In the genomic region with DNA sequence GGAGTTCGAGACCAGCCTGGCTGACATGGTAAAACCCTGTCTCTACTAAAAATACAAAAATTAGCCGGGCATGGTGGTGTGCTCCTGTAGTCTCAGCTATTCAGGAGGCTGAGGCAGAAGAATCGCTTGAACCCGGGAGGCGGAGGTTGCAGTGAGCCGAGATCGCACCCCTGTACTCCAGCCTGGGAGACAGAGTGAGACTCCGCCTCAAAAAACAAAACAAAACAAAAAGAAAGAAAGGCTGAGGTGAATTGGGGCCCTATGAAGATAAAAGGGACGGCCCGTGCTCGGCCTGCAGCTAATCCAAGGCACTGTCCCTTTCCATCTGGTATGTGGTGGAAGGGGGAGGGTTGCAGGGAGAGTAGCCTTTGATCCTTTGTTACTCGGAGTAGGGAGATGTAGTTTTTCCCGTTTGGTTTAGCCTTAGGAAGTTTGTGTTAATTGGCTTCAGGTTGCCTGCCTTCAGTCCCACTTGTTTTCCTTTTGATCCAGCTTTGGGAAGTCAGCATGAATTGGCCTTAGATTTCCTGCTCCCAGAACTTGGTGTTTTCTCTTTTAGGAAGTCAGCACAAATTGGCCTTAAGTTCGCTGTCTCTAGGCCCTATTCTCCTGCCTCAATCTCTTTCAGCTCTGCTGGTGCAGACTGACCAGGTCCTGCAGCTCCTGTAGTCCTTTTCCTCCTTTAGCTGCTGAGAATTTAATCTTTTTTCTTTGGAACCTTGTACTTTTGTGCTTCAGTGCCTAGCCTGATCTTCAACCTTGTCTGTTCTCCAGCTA, we compare ENCODE assay signal across 1 cellular context.
TF ChIP-seq lines count a peak whose summit lies in the region.

No MANE protein-coding gene starts in this region.

TF ChIP-seq in HepG2, 621 proteins besides CTCF, POLR2A, EP300 and RAD21 (continued from another document and continues in another):
- TF ChIP-seq, protein P1, sequence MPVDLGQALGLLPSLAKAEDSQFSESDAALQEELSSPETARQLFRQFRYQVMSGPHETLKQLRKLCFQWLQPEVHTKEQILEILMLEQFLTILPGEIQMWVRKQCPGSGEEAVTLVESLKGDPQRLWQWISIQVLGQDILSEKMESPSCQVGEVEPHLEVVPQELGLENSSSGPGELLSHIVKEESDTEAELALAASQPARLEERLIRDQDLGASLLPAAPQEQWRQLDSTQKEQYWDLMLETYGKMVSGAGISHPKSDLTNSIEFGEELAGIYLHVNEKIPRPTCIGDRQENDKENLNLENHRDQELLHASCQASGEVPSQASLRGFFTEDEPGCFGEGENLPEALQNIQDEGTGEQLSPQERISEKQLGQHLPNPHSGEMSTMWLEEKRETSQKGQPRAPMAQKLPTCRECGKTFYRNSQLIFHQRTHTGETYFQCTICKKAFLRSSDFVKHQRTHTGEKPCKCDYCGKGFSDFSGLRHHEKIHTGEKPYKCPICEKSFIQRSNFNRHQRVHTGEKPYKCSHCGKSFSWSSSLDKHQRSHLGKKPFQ (CRISPR knock-in tag; IDR thresholded peaks at IDR 0.05; ENCODE audit: insufficient replicate concordance) = no peak
- TF ChIP-seq TBX3 (IDR thresholded peaks at IDR 0.05; ENCODE audit: borderline replicate concordance) = no peak
- no peak; the same call in 1 of the 2 replicates for TF ChIP-seq FOXP1 (IDR thresholded peaks at IDR 0.05)
- peak; percentile 87 for TF ChIP-seq FOXP1 (CRISPR knock-in tag; IDR thresholded peaks at IDR 0.05)
- TF ChIP-seq ZNF558 (CRISPR knock-in tag; IDR thresholded peaks at IDR 0.05; ENCODE audit: borderline replicate concordance) = no peak
- peak; percentile 73 for TF ChIP-seq ZFY (CRISPR knock-in tag; IDR thresholded peaks at IDR 0.05)
- peak; percentile 77; the same call in 1 of the 2 replicates for TF ChIP-seq RCOR2 (CRISPR knock-in tag; IDR thresholded peaks at IDR 0.05)
- peak; percentile 78; the same call in 1 of the 2 replicates for TF ChIP-seq NFATC3 (CRISPR knock-in tag; IDR thresholded peaks at IDR 0.05)
- no peak for TF ChIP-seq RFX3 (CRISPR knock-in tag; IDR thresholded peaks at IDR 0.05)
- peak; percentile 5; the same call in 1 of the 2 replicates for TF ChIP-seq ZNF317 (CRISPR knock-in tag; IDR thresholded peaks at IDR 0.05)
- no peak for TF ChIP-seq YEATS2 (CRISPR knock-in tag; IDR thresholded peaks at IDR 0.05; ENCODE audit: borderline replicate concordance)
- TF ChIP-seq, protein P2, sequence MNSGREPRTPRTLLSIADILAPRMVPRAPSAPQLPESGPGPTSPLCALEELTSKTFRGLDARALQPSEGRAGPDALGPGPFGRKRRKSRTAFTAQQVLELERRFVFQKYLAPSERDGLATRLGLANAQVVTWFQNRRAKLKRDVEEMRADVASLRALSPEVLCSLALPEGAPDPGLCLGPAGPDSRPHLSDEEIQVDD (CRISPR knock-in tag; IDR thresholded peaks at IDR 0.05; ENCODE audit: borderline replicate concordance) = no peak
- TF ChIP-seq, protein P3, sequence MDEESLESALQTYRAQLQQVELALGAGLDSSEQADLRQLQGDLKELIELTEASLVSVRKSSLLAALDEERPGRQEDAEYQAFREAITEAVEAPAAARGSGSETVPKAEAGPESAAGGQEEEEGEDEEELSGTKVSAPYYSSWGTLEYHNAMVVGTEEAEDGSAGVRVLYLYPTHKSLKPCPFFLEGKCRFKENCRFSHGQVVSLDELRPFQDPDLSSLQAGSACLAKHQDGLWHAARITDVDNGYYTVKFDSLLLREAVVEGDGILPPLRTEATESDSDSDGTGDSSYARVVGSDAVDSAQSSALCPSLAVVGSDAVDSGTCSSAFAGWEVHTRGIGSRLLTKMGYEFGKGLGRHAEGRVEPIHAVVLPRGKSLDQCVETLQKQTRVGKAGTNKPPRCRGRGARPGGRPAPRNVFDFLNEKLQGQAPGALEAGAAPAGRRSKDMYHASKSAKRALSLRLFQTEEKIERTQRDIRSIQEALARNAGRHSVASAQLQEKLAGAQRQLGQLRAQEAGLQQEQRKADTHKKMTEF (CRISPR knock-in tag; IDR thresholded peaks at IDR 0.05) = peak; percentile 73
- no peak for TF ChIP-seq ZNF816 (CRISPR knock-in tag; IDR thresholded peaks at IDR 0.05; ENCODE audit: borderline replicate concordance)
- no peak for TF ChIP-seq ARNT (IDR thresholded peaks at IDR 0.05)
- TF ChIP-seq, protein P4, sequence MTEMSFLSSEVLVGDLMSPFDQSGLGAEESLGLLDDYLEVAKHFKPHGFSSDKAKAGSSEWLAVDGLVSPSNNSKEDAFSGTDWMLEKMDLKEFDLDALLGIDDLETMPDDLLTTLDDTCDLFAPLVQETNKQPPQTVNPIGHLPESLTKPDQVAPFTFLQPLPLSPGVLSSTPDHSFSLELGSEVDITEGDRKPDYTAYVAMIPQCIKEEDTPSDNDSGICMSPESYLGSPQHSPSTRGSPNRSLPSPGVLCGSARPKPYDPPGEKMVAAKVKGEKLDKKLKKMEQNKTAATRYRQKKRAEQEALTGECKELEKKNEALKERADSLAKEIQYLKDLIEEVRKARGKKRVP (CRISPR knock-in tag; IDR thresholded peaks at IDR 0.05) = no peak
- TF ChIP-seq, protein P5, sequence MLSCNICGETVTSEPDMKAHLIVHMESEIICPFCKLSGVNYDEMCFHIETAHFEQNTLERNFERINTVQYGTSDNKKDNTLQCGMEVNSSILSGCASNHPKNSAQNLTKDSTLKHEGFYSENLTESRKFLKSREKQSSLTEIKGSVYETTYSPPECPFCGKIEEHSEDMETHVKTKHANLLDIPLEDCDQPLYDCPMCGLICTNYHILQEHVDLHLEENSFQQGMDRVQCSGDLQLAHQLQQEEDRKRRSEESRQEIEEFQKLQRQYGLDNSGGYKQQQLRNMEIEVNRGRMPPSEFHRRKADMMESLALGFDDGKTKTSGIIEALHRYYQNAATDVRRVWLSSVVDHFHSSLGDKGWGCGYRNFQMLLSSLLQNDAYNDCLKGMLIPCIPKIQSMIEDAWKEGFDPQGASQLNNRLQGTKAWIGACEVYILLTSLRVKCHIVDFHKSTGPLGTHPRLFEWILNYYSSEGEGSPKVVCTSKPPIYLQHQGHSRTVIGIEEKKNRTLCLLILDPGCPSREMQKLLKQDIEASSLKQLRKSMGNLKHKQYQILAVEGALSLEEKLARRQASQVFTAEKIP (CRISPR knock-in tag; IDR thresholded peaks at IDR 0.05; ENCODE audit: borderline replicate concordance) = no peak
- TF ChIP-seq, protein P6, sequence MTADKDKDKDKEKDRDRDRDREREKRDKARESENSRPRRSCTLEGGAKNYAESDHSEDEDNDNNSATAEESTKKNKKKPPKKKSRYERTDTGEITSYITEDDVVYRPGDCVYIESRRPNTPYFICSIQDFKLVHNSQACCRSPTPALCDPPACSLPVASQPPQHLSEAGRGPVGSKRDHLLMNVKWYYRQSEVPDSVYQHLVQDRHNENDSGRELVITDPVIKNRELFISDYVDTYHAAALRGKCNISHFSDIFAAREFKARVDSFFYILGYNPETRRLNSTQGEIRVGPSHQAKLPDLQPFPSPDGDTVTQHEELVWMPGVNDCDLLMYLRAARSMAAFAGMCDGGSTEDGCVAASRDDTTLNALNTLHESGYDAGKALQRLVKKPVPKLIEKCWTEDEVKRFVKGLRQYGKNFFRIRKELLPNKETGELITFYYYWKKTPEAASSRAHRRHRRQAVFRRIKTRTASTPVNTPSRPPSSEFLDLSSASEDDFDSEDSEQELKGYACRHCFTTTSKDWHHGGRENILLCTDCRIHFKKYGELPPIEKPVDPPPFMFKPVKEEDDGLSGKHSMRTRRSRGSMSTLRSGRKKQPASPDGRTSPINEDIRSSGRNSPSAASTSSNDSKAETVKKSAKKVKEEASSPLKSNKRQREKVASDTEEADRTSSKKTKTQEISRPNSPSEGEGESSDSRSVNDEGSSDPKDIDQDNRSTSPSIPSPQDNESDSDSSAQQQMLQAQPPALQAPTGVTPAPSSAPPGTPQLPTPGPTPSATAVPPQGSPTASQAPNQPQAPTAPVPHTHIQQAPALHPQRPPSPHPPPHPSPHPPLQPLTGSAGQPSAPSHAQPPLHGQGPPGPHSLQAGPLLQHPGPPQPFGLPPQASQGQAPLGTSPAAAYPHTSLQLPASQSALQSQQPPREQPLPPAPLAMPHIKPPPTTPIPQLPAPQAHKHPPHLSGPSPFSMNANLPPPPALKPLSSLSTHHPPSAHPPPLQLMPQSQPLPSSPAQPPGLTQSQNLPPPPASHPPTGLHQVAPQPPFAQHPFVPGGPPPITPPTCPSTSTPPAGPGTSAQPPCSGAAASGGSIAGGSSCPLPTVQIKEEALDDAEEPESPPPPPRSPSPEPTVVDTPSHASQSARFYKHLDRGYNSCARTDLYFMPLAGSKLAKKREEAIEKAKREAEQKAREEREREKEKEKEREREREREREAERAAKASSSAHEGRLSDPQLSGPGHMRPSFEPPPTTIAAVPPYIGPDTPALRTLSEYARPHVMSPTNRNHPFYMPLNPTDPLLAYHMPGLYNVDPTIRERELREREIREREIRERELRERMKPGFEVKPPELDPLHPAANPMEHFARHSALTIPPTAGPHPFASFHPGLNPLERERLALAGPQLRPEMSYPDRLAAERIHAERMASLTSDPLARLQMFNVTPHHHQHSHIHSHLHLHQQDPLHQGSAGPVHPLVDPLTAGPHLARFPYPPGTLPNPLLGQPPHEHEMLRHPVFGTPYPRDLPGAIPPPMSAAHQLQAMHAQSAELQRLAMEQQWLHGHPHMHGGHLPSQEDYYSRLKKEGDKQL (CRISPR knock-in tag; IDR thresholded peaks at IDR 0.05; ENCODE audit: low read depth) = peak; percentile 64; the same call in 1 of the 2 replicates
- peak; percentile 48; the same call in 1 of the 2 replicates for TF ChIP-seq TAF1 (CRISPR knock-in tag; IDR thresholded peaks at IDR 0.05)
- peak; percentile 89 for TF ChIP-seq PHF21A (CRISPR knock-in tag; IDR thresholded peaks at IDR 0.05)
- TF ChIP-seq ISX (CRISPR knock-in tag; conservative IDR thresholded peaks at IDR 0.05) = no peak
- TF ChIP-seq SIN3A (IDR thresholded peaks at IDR 0.05; ENCODE audit: borderline replicate concordance, low read depth, low read length) = no peak
- peak; percentile 92 for TF ChIP-seq MED13 (CRISPR knock-in tag; IDR thresholded peaks at IDR 0.05)
- peak; percentile 87 for TF ChIP-seq ZNF264 (CRISPR knock-in tag; IDR thresholded peaks at IDR 0.05)
- peak; percentile 50; the same call in 1 of the 2 replicates for TF ChIP-seq SIX4 (CRISPR knock-in tag; IDR thresholded peaks at IDR 0.05)
- TF ChIP-seq, protein P7, sequence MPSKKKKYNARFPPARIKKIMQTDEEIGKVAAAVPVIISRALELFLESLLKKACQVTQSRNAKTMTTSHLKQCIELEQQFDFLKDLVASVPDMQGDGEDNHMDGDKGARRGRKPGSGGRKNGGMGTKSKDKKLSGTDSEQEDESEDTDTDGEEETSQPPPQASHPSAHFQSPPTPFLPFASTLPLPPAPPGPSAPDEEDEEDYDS (CRISPR knock-in tag; IDR thresholded peaks at IDR 0.05) = peak; percentile 62; the same call in 1 of the 2 replicates
- TF ChIP-seq, protein P8, sequence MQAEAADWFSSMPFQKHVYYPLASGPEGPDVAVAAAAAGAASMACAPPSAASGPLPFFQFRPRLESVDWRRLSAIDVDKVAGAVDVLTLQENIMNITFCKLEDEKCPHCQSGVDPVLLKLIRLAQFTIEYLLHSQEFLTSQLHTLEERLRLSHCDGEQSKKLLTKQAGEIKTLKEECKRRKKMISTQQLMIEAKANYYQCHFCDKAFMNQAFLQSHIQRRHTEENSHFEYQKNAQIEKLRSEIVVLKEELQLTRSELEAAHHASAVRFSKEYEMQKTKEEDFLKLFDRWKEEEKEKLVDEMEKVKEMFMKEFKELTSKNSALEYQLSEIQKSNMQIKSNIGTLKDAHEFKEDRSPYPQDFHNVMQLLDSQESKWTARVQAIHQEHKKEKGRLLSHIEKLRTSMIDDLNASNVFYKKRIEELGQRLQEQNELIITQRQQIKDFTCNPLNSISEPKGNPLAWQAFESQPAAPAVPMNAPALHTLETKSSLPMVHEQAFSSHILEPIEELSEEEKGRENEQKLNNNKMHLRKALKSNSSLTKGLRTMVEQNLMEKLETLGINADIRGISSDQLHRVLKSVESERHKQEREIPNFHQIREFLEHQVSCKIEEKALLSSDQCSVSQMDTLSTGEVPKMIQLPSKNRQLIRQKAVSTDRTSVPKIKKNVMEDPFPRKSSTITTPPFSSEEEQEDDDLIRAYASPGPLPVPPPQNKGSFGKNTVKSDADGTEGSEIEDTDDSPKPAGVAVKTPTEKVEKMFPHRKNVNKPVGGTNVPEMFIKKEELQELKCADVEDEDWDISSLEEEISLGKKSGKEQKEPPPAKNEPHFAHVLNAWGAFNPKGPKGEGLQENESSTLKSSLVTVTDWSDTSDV (CRISPR knock-in tag; IDR thresholded peaks at IDR 0.05) = no peak
- no peak for TF ChIP-seq GTF2F1 (IDR thresholded peaks at IDR 0.05; ENCODE audit: low read length)
- TF ChIP-seq, protein P9, sequence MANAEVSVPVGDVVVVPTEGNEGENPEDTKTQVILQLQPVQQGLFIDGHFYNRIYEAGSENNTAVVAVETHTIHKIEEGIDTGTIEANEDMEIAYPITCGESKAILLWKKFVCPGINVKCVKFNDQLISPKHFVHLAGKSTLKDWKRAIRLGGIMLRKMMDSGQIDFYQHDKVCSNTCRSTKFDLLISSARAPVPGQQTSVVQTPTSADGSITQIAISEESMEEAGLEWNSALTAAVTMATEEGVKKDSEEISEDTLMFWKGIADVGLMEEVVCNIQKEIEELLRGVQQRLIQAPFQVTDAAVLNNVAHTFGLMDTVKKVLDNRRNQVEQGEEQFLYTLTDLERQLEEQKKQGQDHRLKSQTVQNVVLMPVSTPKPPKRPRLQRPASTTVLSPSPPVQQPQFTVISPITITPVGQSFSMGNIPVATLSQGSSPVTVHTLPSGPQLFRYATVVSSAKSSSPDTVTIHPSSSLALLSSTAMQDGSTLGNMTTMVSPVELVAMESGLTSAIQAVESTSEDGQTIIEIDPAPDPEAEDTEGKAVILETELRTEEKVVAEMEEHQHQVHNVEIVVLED (CRISPR knock-in tag; IDR thresholded peaks at IDR 0.05; ENCODE audit: borderline replicate concordance) = peak; percentile 54; the same call in 1 of the 2 replicates
- no peak for TF ChIP-seq ZSCAN30 (CRISPR knock-in tag; IDR thresholded peaks at IDR 0.05)
- TF ChIP-seq, protein P10, sequence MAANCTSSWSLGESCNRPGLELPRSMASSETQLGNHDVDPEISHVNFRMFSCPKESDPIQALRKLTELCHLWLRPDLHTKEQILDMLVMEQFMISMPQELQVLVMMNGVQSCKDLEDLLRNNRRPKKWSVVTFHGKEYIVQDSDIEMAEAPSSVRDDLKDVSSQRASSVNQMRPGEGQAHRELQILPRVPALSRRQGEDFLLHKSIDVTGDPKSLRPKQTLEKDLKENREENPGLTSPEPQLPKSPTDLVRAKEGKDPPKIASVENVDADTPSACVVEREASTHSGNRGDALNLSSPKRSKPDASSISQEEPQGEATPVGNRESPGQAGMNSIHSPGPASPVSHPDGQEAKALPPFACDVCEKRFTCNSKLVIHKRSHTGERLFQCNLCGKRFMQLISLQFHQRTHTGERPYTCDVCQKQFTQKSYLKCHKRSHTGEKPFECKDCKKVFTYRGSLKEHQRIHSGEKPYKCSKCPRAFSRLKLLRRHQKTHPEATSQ (CRISPR knock-in tag; IDR thresholded peaks at IDR 0.05; ENCODE audit: borderline replicate concordance) = peak; percentile 84; the same call in 1 of the 2 replicates
